In genomic region chr1:154760469-154760933, GRCh38 we compare ENCODE assay signal across 8 cellular contexts.
A peak's percentile ranks its signal among the peaks of the same experiment; 100 is the strongest.
DNase-seq lines count a peak whose midpoint lies in the region; ATAC-seq and TF ChIP-seq lines count a peak whose summit lies in the region.

No MANE protein-coding gene starts in this region.

- no peak for TF ChIP-seq POLR2A in spleen (IDR thresholded peaks at IDR 0.05)

- peaks cover 42% of the 10 kb centered on the region for H3K27me3 Mint-ChIP-seq in HFFc6 (ENCODE audit: insufficient read depth)
- peaks cover 6% of the 10 kb centered on the region for H3K27me3 Mint-ChIP-seq in activated naive CD8-positive, alpha-beta T cell treated with anti-CD3 and anti-CD28 coated beads for 36 hours

- peak; percentile 88 to 91 for ATAC-seq in right cardiac atrium

- H3K4me1 ChIP-seq in right cardiac atrium (ENCODE audit: control insufficient read depth, insufficient read depth, low read length) (no peaks in the 10 kb centered on the region), spleen (peaks cover 3 to 26% (median 20%) of the 10 kb centered on the region in 6 donors)

- H3K36me3 ChIP-seq in spleen, result no peaks in the 10 kb centered on the region

- H3K36me3 Mint-ChIP-seq in HFFc6 (ENCODE audit: low read depth), result no peaks in the 10 kb centered on the region
- H3K36me3 Mint-ChIP-seq in activated naive CD8-positive, alpha-beta T cell treated with anti-CD3 and anti-CD28 coated beads for 36 hours, result no peaks in the 10 kb centered on the region

- peak; percentile 70 for TF ChIP-seq CTCF in HFFc6 (IDR thresholded peaks at IDR 0.05)
- TF ChIP-seq CTCF in spleen (IDR thresholded peaks at IDR 0.05 in 8 of 11, conservative IDR thresholded peaks at IDR 0.05 in 3 of 11), result peak; percentile 62 to 95 (median 91)

- WGBS in right cardiac atrium, result 10% methylated on average over 54 of the region's 54 CpGs
- WGBS in spleen, 5 donors, result 2 to 6% (median 3%) methylated on average over 27 to 54 of the region's 54 CpGs

- DNase-seq in ACHN (peak; percentile 42), HFFc6 (no peak), SKM-1 treated with dmso at 0.1 percent for 144 hours (lab: John Stamatoyannopoulos, UW; ENCODE audit: unreplicated experiment) (peak; percentile 9), right cardiac atrium (peak; percentile 63 to 88 (median 82)), spleen (peak; percentile 95), amniotic stem cell (lab: John Stamatoyannopoulos, UW) (no peak), AML-193 (lab: John Stamatoyannopoulos, UW) (no peak)
- peak; percentile 86 for DNase-seq in activated naive CD8-positive, alpha-beta T cell treated with anti-CD3 and anti-CD28 coated beads for 36 hours

- H3K27me3 ChIP-seq in right cardiac atrium (ENCODE audit: control insufficient read depth, insufficient read depth), result no peaks in the 10 kb centered on the region
- H3K27me3 ChIP-seq in spleen (replicated peaks in 1 of 7), result peaks cover 0 to 47% (median 20%) of the 10 kb centered on the region in 7 donors

- intact Hi-C loops in right cardiac atrium (cut with DNase I) (loop anchor here in 3 of 4 donors (5.0 to 10.0 kb wide), 3 partner anchors 93 to 114 kb away; partner anchors contain the start of gene KCNN3 (in 2 of the 3)), spleen (cut with DNase I; ENCODE audit: low total_unique reads) (loop anchor here (10.0 kb wide), 2 partner anchors 196 to 276 kb away; partner anchors contain the start of gene CHRNB2)

- no peaks in the 10 kb centered on the region; the same call in 1 of the 2 replicates for H3K4me1 Mint-ChIP-seq in HFFc6 (ENCODE audit: low read depth)
- H3K4me1 Mint-ChIP-seq in activated naive CD8-positive, alpha-beta T cell treated with anti-CD3 and anti-CD28 coated beads for 36 hours, result peaks cover 48% of the 10 kb centered on the region

- H3K9me3 Mint-ChIP-seq in HFFc6, result no peaks in the 10 kb centered on the region
- peaks cover 3% of the 10 kb centered on the region for H3K9me3 Mint-ChIP-seq in activated naive CD8-positive, alpha-beta T cell treated with anti-CD3 and anti-CD28 coated beads for 36 hours

- no peak overlapping the region for H3K27ac Mint-ChIP-seq in HFFc6
- peak overlapping the region; percentile 96 for H3K27ac Mint-ChIP-seq in activated naive CD8-positive, alpha-beta T cell treated with anti-CD3 and anti-CD28 coated beads for 36 hours

- no peaks in the 10 kb centered on the region for H3K9me3 ChIP-seq in right cardiac atrium (ENCODE audit: control insufficient read depth, low read length)
- no peaks in the 10 kb centered on the region for H3K9me3 ChIP-seq in spleen

- no peak overlapping the region for H3K27ac ChIP-seq in right cardiac atrium (ENCODE audit: low read length)
- H3K27ac ChIP-seq in spleen, result peak overlapping the region in 3 of 8 donors; percentile 9 to 39 (median 37)

- in situ Hi-C loops in ACHN (cut with HindIII; ENCODE audit: low pct_ligation_motif_present, low pct_unique_long_range_greater_than_20kb, low sequenced_read_pairs), result no loop called here

- H3K4me3 ChIP-seq in right cardiac atrium (ENCODE audit: low read length), result peak overlapping the region; percentile 13
- H3K4me3 ChIP-seq in spleen, result peak overlapping the region; percentile 3 to 66 (median 35)

- H3K4me3 Mint-ChIP-seq in HFFc6, result no peak overlapping the region
- peak overlapping the region; percentile 75 for H3K4me3 Mint-ChIP-seq in activated naive CD8-positive, alpha-beta T cell treated with anti-CD3 and anti-CD28 coated beads for 36 hours

Comparison
In these comparisons a context has a peak if more than half of its experiments do, and no peak if none do; other contexts are left out.
1. DNase-seq: peak in ACHN (single experiment), SKM-1 treated with dmso at 0.1 percent for 144 hours (single experiment), activated naive CD8-positive, alpha-beta T cell treated with anti-CD3 and anti-CD28 coated beads for 36 hours (single experiment), right cardiac atrium (3 of 3) and spleen (single experiment); none in HFFc6 (single experiment), amniotic stem cell (single experiment) and AML-193 (0 of 2).